In genomic region chr17:80274317-80274716, GRCh38 we compare ENCODE assay signal across 15 cellular contexts. TPM values are rescaled to one million over a fixed set of nuclear protein-coding genes. Genes with fewer than 3 reads are reported as not detected.
A peak's percentile ranks its signal among the peaks of the same experiment; 100 is the strongest.
DNase-seq lines count a peak whose midpoint lies in the region; ATAC-seq and TF ChIP-seq lines count a peak whose summit lies in the region.
"Had no signal": no experiment of that assay in that cellular context is flagged by ENCODE, and none has a peak within 500 bp of the region (broad histone marks: within the 10 kb centered on the region; RNA-seq: fewer than 3 reads in every experiment).

No MANE protein-coding gene starts in this region.

- intact Hi-C loops in spleen (cut with DNase I; ENCODE audit: low total_unique reads), result no loop called here

- peak overlapping the region; percentile 33 for H3K4me3 Mint-ChIP-seq in activated T-cell treated with anti-CD3 and anti-CD28 coated beads, Interleukin-2, amount 50 U/mL, for 4 hours
- peak overlapping the region; percentile 63 for H3K4me3 Mint-ChIP-seq in central memory CD8-positive, alpha-beta T cell

- POLR2A ChIA-PET in RWPE1 (lab: Yijun Ruan, JAX; ENCODE audit: low non-redundant PET), result no interaction called here

- H3K36me3 Mint-ChIP-seq in activated T-cell treated with anti-CD3 and anti-CD28 coated beads, Interleukin-2, amount 50 U/mL, for 4 hours (ENCODE audit: insufficient read depth), result peaks cover 21% of the 10 kb centered on the region
- peaks cover 58% of the 10 kb centered on the region for H3K36me3 Mint-ChIP-seq in central memory CD8-positive, alpha-beta T cell (ENCODE audit: insufficient read depth)

- no peaks in the 10 kb centered on the region for H3K27me3 ChIP-seq in spleen (replicated peaks in 1 of 7)
- H3K27me3 ChIP-seq: breast epithelium, left lung, Peyer's patch had no signal

- H3K27me3 Mint-ChIP-seq in activated T-cell treated with anti-CD3 and anti-CD28 coated beads, Interleukin-2, amount 50 U/mL, for 4 hours (ENCODE audit: low read depth), result no peaks in the 10 kb centered on the region
- no peaks in the 10 kb centered on the region for H3K27me3 Mint-ChIP-seq in central memory CD8-positive, alpha-beta T cell

- H3K27ac Mint-ChIP-seq in central memory CD8-positive, alpha-beta T cell (ENCODE audit: low read depth), result peak overlapping the region; percentile 83

- no peak for TF ChIP-seq POLR2A in spleen (IDR thresholded peaks at IDR 0.05)

- CTCF ChIA-PET in RWPE1 (lab: Yijun Ruan, JAX), result no interaction called here

- no peak for ATAC-seq in activated T-cell treated with anti-CD3 and anti-CD28 coated beads, Interleukin-2, amount 50 U/mL, for 4 hours
- no peak for ATAC-seq in central memory CD8-positive, alpha-beta T cell (replicated peaks; ENCODE audit: extremely low read depth, poor library complexity, severe bottlenecking)
- no peak for ATAC-seq in HG03280 (IDR thresholded peaks at IDR 0.05; ENCODE audit: unreplicated experiment)
- ATAC-seq: left lung had no signal

- peaks cover 12 to 93% (median 64%) of the 10 kb centered on the region in 6 donors for H3K4me1 ChIP-seq in spleen
- H3K4me1 ChIP-seq: Peyer's patch had no signal

- no peak overlapping the region for H3K4me3 ChIP-seq in spleen
- H3K4me3 ChIP-seq: breast epithelium, left lung, Peyer's patch had no signal

- DNase-seq in activated T-cell treated with anti-CD3 and anti-CD28 coated beads, Interleukin-2, amount 50 U/mL, for 4 hours, result no peak
- DNase-seq in activated T-cell treated with anti-CD3 and anti-CD28 coated beads, Interleukin-2, amount 50 U/mL, for 48 hours, result no peak
- DNase-seq in RWPE1 (ENCODE audit: low spot score) (no peak), spleen (no peak), AG20443 (ENCODE audit: low spot score) (no peak), HuH-7.5 (ENCODE audit: low spot score) (no peak)
- no peak for DNase-seq in central memory CD8-positive, alpha-beta T cell (ENCODE audit: low spot score in 2 of 2)
- DNase-seq: activated CD4-positive, alpha-beta T cell treated with anti-CD3 and anti-CD28 coated beads for 1 hour; activated gamma-delta T cell; hippocampal formation; IMR-90; left lung; Peyer's patch had no signal

- no peaks in the 10 kb centered on the region for H3K9me3 Mint-ChIP-seq in activated T-cell treated with anti-CD3 and anti-CD28 coated beads, Interleukin-2, amount 50 U/mL, for 4 hours
- H3K9me3 Mint-ChIP-seq in central memory CD8-positive, alpha-beta T cell, result no peaks in the 10 kb centered on the region

- H3K36me3 ChIP-seq in spleen, result peaks cover 0 to 95% (median 63%) of the 10 kb centered on the region in 6 donors
- H3K36me3 ChIP-seq: breast epithelium had no signal

- 75 to 80% (median 78%) methylated on average over 8 to 9 of the region's 9 CpGs for WGBS in spleen, 5 donors

- H3K27ac ChIP-seq in RWPE1 (peak overlapping the region; percentile 31), spleen (peak overlapping the region in 5 of 8 donors; percentile 0 to 48 (median 20))
- H3K27ac ChIP-seq: Peyer's patch had no signal

- peaks cover 31% of the 10 kb centered on the region for H3K4me1 Mint-ChIP-seq in activated T-cell treated with anti-CD3 and anti-CD28 coated beads, Interleukin-2, amount 50 U/mL, for 4 hours (ENCODE audit: low read depth)
- H3K4me1 Mint-ChIP-seq in central memory CD8-positive, alpha-beta T cell, result peaks cover 56% of the 10 kb centered on the region

- no peaks in the 10 kb centered on the region for H3K9me3 ChIP-seq in spleen
- H3K9me3 ChIP-seq: breast epithelium, left lung, Peyer's patch had no signal

- TF ChIP-seq CTCF in RWPE1 (conservative IDR thresholded peaks at IDR 0.05; ENCODE audit: low read depth) (no peak), spleen (IDR thresholded peaks at IDR 0.05 in 8 of 11, conservative IDR thresholded peaks at IDR 0.05 in 3 of 11) (no peak)

RNA-seq across cellular contexts. Expression of gene RNF213, which starts 13.7 kb away (rescaled TPM):
- total RNA-seq in activated T-cell treated with anti-CD3 and anti-CD28 coated beads, Interleukin-2, amount 50 U/mL, for 4 hours, result 100 to 1,000 TPM; 205 to 289 (median 262) TPM
- total RNA-seq in spleen, result 100 to 1,000 TPM; 303 to 481 (median 353) TPM
- 10 to 100 TPM; 36.7 to 78.7 (median 57.0) TPM for polyA plus RNA-seq in spleen

RNA-seq across cellular contexts. Expression of gene SLC26A11, which starts 54.1 kb away (rescaled TPM):
- 10 to 100 TPM; 15.8 to 16.5 (median 16.4) TPM for total RNA-seq in activated T-cell treated with anti-CD3 and anti-CD28 coated beads, Interleukin-2, amount 50 U/mL, for 4 hours
- total RNA-seq in spleen, result 10 to 100 TPM; 22.8 to 39.7 (median 33.9) TPM
- 10 to 100 TPM in 1 of 3 donors, 1 to 10 TPM in 2; 6.8 to 22.4 (median 8.2) TPM for polyA plus RNA-seq in spleen

RNA-seq across cellular contexts. Expression of gene SGSH, which starts 54.2 kb away (rescaled TPM):
- total RNA-seq in activated T-cell treated with anti-CD3 and anti-CD28 coated beads, Interleukin-2, amount 50 U/mL, for 4 hours, result 10 to 100 TPM; 18.9 to 25.2 (median 19.1) TPM
- 100 to 1,000 TPM in 3 of 7 donors, 10 to 100 TPM in 4; 85.9 to 137 (median 95.1) TPM for total RNA-seq in spleen
- polyA plus RNA-seq in spleen, result 10 to 100 TPM; 23.6 to 63.4 (median 51.9) TPM
